ENCODE assay signal across 8 cellular contexts in genomic region chr19:1257475-1258160, GRCh38. TPM values are rescaled to one million over a fixed set of nuclear protein-coding genes. Genes with fewer than 3 reads are reported as not detected.
A peak's percentile ranks its signal among the peaks of the same experiment; 100 is the strongest.
DNase-seq lines count a peak whose midpoint lies in the region; ATAC-seq and TF ChIP-seq lines count a peak whose summit lies in the region.

No MANE protein-coding gene starts in this region.

- H3K36me3 ChIP-seq in BLaER1 treated with 17β-estradiol and CSF1 and Interleukin-3, amounts not matched to agents 10 nM and 100 nM = peaks cover 44 to 52% (median 51%) of the 10 kb centered on the region in 11 experiments
- H3K36me3 ChIP-seq in ovary (no peaks in the 10 kb centered on the region), SJCRH30 (peaks cover 29% of the 10 kb centered on the region)

- H3K4me3 ChIP-seq in BLaER1 treated with 17β-estradiol and CSF1 and Interleukin-3, amounts not matched to agents 10 nM and 100 nM = peak overlapping the region; percentile 34 to 99 (median 50)
- H3K4me3 ChIP-seq in ovary (no peak overlapping the region), SJCRH30 (no peak overlapping the region)

- peak overlapping the region; percentile 63 to 99 (median 89); a peak in 21 of 22 replicates for H3K9ac ChIP-seq in BLaER1 treated with 17β-estradiol and CSF1 and Interleukin-3, amounts not matched to agents 10 nM and 100 nM

- peak overlapping the region in 10 of 11 experiments; percentile 50 to 97 (median 88); a peak in 21 of 22 replicates for H3K27ac ChIP-seq in BLaER1 treated with 17β-estradiol and CSF1 and Interleukin-3, amounts not matched to agents 10 nM and 100 nM
- H3K27ac ChIP-seq in ovary (peak overlapping the region; percentile 89 to 91), SJCRH30 (no peak overlapping the region)

- H4K20me1 ChIP-seq in BLaER1 treated with 17β-estradiol and CSF1 and Interleukin-3, amounts not matched to agents 10 nM and 100 nM = peaks cover 48 to 87% (median 63%) of the 10 kb centered on the region in 11 experiments

- no peaks in the 10 kb centered on the region for H3K9me3 ChIP-seq in BLaER1 treated with 17β-estradiol and CSF1 and Interleukin-3, amounts not matched to agents 10 nM and 100 nM (replicated peaks in 1 of 11)
- H3K9me3 ChIP-seq in ovary (no peaks in the 10 kb centered on the region), SJCRH30 (replicated peaks) (no peaks in the 10 kb centered on the region)

- DNase-seq in effector memory CD8-positive, alpha-beta T cell = no peak
- DNase-seq in ovary (no peak), SJCRH30 (no peak)

- no peak for ATAC-seq in effector memory CD8-positive, alpha-beta T cell (replicated peaks)
- ATAC-seq in HG03280 (IDR thresholded peaks at IDR 0.05; ENCODE audit: unreplicated experiment) (no peak), HG03196 (IDR thresholded peaks at IDR 0.05; ENCODE audit: unreplicated experiment) (no peak), GM21723 (IDR thresholded peaks at IDR 0.05; ENCODE audit: unreplicated experiment) (no peak)

- H3K27me3 ChIP-seq in BLaER1 treated with 17β-estradiol and CSF1 and Interleukin-3, amounts not matched to agents 10 nM and 100 nM = no peaks in the 10 kb centered on the region
- H3K27me3 ChIP-seq in ovary = no peaks in the 10 kb centered on the region
- no peaks in the 10 kb centered on the region for H3K27me3 ChIP-seq in SJCRH30

- peaks cover 21 to 29% (median 27%) of the 10 kb centered on the region in 3 donors for H3K4me1 Mint-ChIP-seq in IgD-negative memory B cell
- peaks cover 39 to 42% of the 10 kb centered on the region in 2 donors for H3K4me1 Mint-ChIP-seq in effector memory CD8-positive, alpha-beta T cell (ENCODE audit: low read depth in 2 of 2)

- peak overlapping the region; percentile 71 to 93 (median 85) for H3K4me3 Mint-ChIP-seq in IgD-negative memory B cell
- H3K4me3 Mint-ChIP-seq in effector memory CD8-positive, alpha-beta T cell = peak overlapping the region; percentile 89 to 94

- no peak for TF ChIP-seq EP300 in ovary (IDR thresholded peaks at IDR 0.05)

- H3K27me3 Mint-ChIP-seq in IgD-negative memory B cell = no peaks in the 10 kb centered on the region
- no peaks in the 10 kb centered on the region for H3K27me3 Mint-ChIP-seq in effector memory CD8-positive, alpha-beta T cell

- H3K4me1 ChIP-seq in BLaER1 treated with 17β-estradiol and CSF1 and Interleukin-3, amounts not matched to agents 10 nM and 100 nM = peaks cover 85 to 90% (median 90%) of the 10 kb centered on the region in 10 experiments
- peaks cover 42% of the 10 kb centered on the region for H3K4me1 ChIP-seq in ovary (ENCODE audit: insufficient read depth)
- H3K4me1 ChIP-seq in SJCRH30 = peaks cover 15% of the 10 kb centered on the region; the same call in 1 of the 2 replicates

- intact Hi-C loops in ovary (cut with DNase I) = no loop called here

- WGBS in ovary, 3 donors = 52 to 56% (median 54%) methylated on average over 23 of the region's 23 CpGs

- TF ChIP-seq CTCF in ovary (IDR thresholded peaks at IDR 0.05) = no peak

- H3K36me3 Mint-ChIP-seq in IgD-negative memory B cell = peaks cover 4% of the 10 kb centered on the region
- peaks cover 95% of the 10 kb centered on the region for H3K36me3 Mint-ChIP-seq in effector memory CD8-positive, alpha-beta T cell (ENCODE audit: insufficient read depth)

- H3K9me3 Mint-ChIP-seq in IgD-negative memory B cell = no peaks in the 10 kb centered on the region
- no peaks in the 10 kb centered on the region for H3K9me3 Mint-ChIP-seq in effector memory CD8-positive, alpha-beta T cell

- peak overlapping the region; percentile 95 to 100 (median 98) for H3K27ac Mint-ChIP-seq in IgD-negative memory B cell
- peak overlapping the region; percentile 76 to 99 for H3K27ac Mint-ChIP-seq in effector memory CD8-positive, alpha-beta T cell

- H3K4me2 ChIP-seq in BLaER1 treated with 17β-estradiol and CSF1 and Interleukin-3, amounts not matched to agents 10 nM and 100 nM = peak overlapping the region; percentile 98 to 100 (median 100)

- no peak for TF ChIP-seq POLR2A in ovary (IDR thresholded peaks at IDR 0.05)

RNA-seq across cellular contexts. Expression of gene MIDN, which starts 9.2 kb away (rescaled TPM):
- polyA plus RNA-seq in IgD-negative memory B cell (4.8 TPM), ovary (10 to 100 TPM; 10.1 to 26.7 TPM)
- 100 to 1,000 TPM in 5 of 7 donors, 10 to 100 TPM in 2; 44.9 to 261 (median 107) TPM for total RNA-seq in ovary
- 9.1 TPM in 2 replicates for total RNA-seq in SJCRH30 (2014; rRNA removed; shearing (Covaris generic))

RNA-seq across cellular contexts. Expression of gene CIRBP, which starts 11.5 kb away (rescaled TPM):
- 377 TPM for polyA plus RNA-seq in IgD-negative memory B cell
- 100 to 1,000 TPM; 602 to 917 (median 855) TPM for total RNA-seq in ovary
- 1,000 to 10,000 TPM in 1 of 2 donors, 100 to 1,000 TPM in 1; 610 to 1,254 TPM for polyA plus RNA-seq in ovary
- 159 and 181 TPM in 2 replicates for total RNA-seq in SJCRH30 (2014; rRNA removed; shearing (Covaris generic))

RNA-seq across cellular contexts. Expression of gene ATP5F1D, which starts 16.1 kb away (rescaled TPM):
- polyA plus RNA-seq in IgD-negative memory B cell = 339 TPM
- 100 to 1,000 TPM in 6 of 7 donors, 10 to 100 TPM in 1; 71.9 to 218 (median 148) TPM for total RNA-seq in ovary
- 100 to 1,000 TPM in 1 of 2 donors, 1 to 10 TPM in 1; 1.3 to 110 TPM for polyA plus RNA-seq in ovary
- 25.5 and 32.2 TPM in 2 replicates for total RNA-seq in SJCRH30 (2014; rRNA removed; shearing (Covaris generic))

RNA-seq across cellular contexts. Expression of gene FAM174C, which starts 17.7 kb away (rescaled TPM):
- 115 TPM for polyA plus RNA-seq in IgD-negative memory B cell
- total RNA-seq in ovary = 10 to 100 TPM; 21.7 to 72.5 (median 26.7) TPM
- polyA plus RNA-seq in ovary = 10 to 100 TPM in 1 of 2 donors, under 1 TPM in 1; 0.30 to 35.2 TPM
- 22.3 and 25.1 TPM in 2 replicates for total RNA-seq in SJCRH30 (2014; rRNA removed; shearing (Covaris generic))

RNA-seq across cellular contexts. Expression of gene CBARP, which starts 19.8 kb away (rescaled TPM):
- polyA plus RNA-seq in IgD-negative memory B cell (not detected), ovary (under 1 TPM in 1 of 2 donors, not detected in 1; 0.45 TPM)
- 10 to 100 TPM in 2 of 7 donors, 1 to 10 TPM in 2, under 1 TPM in 3; 0.61 to 21.1 (median 2.4) TPM for total RNA-seq in ovary
- total RNA-seq in SJCRH30 (2014; rRNA removed; shearing (Covaris generic)) = 1.2 and 1.9 TPM in 2 replicates

Comparison
In these comparisons a context has a peak if more than half of its experiments do, and no peak if none do; other contexts are left out.
1. H3K4me3 ChIP-seq: peak in BLaER1 treated with 17β-estradiol and CSF1 and Interleukin-3, amounts not matched to agents 10 nM and 100 nM (10 of 10); none in ovary (single experiment) and SJCRH30 (single experiment).